19 cellular contexts compared by ENCODE assay signal in genomic region chr19:19239675-19240074, GRCh38. TPM values are rescaled to one million over a fixed set of nuclear protein-coding genes. Genes with fewer than 3 reads are reported as not detected.
DNase-seq lines count a peak whose midpoint lies in the region; ATAC-seq, FAIRE-seq and TF ChIP-seq lines count a peak whose summit lies in the region.
"Had no signal": no experiment of that assay in that cellular context is flagged by ENCODE, and none has a peak within 500 bp of the region (broad histone marks: within the 10 kb centered on the region; RNA-seq: fewer than 3 reads in every experiment).

No MANE protein-coding gene starts in this region.

- peaks cover 47% of the 10 kb centered on the region for H3K27me3 Mint-ChIP-seq in Calu3 (ENCODE audit: unreplicated experiment)

- H3K4me2 ChIP-seq in HepG2 (ENCODE audit: low read depth, low read length): no peak overlapping the region
- H3K4me2 ChIP-seq: A549, GM23338 had no signal

- no peaks in the 10 kb centered on the region for H3K79me2 ChIP-seq in HepG2 (ENCODE audit: insufficient read depth, low read length)

- intact Hi-C loops in HepG2 (cut with micrococcal nuclease; ENCODE audit: unreplicated experiment): no loop called here
- intact Hi-C loops in right lobe of liver (cut with DNase I): no loop called here
- intact Hi-C loops in heart left ventricle (cut with DNase I): no loop called here
- intact Hi-C loops in Calu3 (cut with micrococcal nuclease; ENCODE audit: unreplicated experiment): no loop called here

- no peak overlapping the region for H3K27ac Mint-ChIP-seq in Calu3 (ENCODE audit: unreplicated experiment)
- H3K27ac Mint-ChIP-seq: CD4-positive, alpha-beta T cell; GM23338 had no signal

- POLR2A ChIA-PET in HepG2 (lab: Yijun Ruan, JAX): no interaction called here

- H3K4me1 Mint-ChIP-seq in Calu3 (ENCODE audit: low read depth, unreplicated experiment): no peaks in the 10 kb centered on the region
- H3K4me1 Mint-ChIP-seq: GM23338 had no signal

- no peak for FAIRE-seq in HepG2 (lab: Jason Lieb, UNC)
- FAIRE-seq: A549, H54 had no signal

- in situ Hi-C loops in HepG2 (cut with HindIII; ENCODE audit: extremely low pct_ligation_motif_present, low pct_unique_long_range_greater_than_20kb): no loop called here

- no peaks in the 10 kb centered on the region for H4K20me1 ChIP-seq in HepG2 (ENCODE audit: insufficient read depth, low read length)

- ATAC-seq in HepG2 (no peak), right lobe of liver (no peak), heart left ventricle (no peak)
- ATAC-seq: GM23338 had no signal

- H2AFZ ChIP-seq in HepG2 (ENCODE audit: low read length): no peak overlapping the region
- H2AFZ ChIP-seq: GM23338 had no signal

- DNase-seq in HepG2 (ENCODE audit: low spot score): no peak
- no peak for DNase-seq in right lobe of liver
- DNase-seq in heart left ventricle: no peak
- DNase-seq in Calu3: no peak
- DNase-seq: AML-193; Caco-2; CD4-positive, alpha-beta T cell; DMS153; DMS79; GDM1; HCEC 1CT had no signal

- H3K27me3 ChIP-seq in HepG2 (ENCODE audit: control insufficient read depth in 1 of 2, insufficient read depth in 2 of 2, low read length in 2 of 2): 0 out of 5 replicates have a peak, but pooled peaks cover 0 to 9% of the 10 kb centered on the region in 2 experiments
- no peaks in the 10 kb centered on the region for H3K27me3 ChIP-seq in right lobe of liver
- H3K27me3 ChIP-seq in heart left ventricle: peaks cover 0 to 15% (median 3%) of the 10 kb centered on the region in 9 donors

- CTCF ChIA-PET in HepG2 (lab: Yijun Ruan, JAX; ENCODE audit: low intra/inter-chr PET ratio, low total read pairs) (no interaction called here), Calu3 (lab: Charles Lee) (no interaction called here)

- H3K4me3 ChIP-seq in HepG2 (replicated peaks in 1 of 3; ENCODE audit: insufficient read depth in 1 of 3, low read depth in 2 of 3, low read length in 3 of 3) (no peak overlapping the region), right lobe of liver (no peak overlapping the region), heart left ventricle (no peak overlapping the region)
- H3K4me3 ChIP-seq: A549, GM23338 had no signal

- no peak for TF ChIP-seq POLR2A in HepG2 (IDR thresholded peaks at IDR 0.05; ENCODE audit: insufficient read depth in 1 of 2, low read depth in 2 of 2, low read length in 2 of 2)
- TF ChIP-seq POLR2A in right lobe of liver (IDR thresholded peaks at IDR 0.05): no peak
- no peak for TF ChIP-seq POLR2A in heart left ventricle (IDR thresholded peaks at IDR 0.05)

- H3K27ac ChIP-seq in HepG2 (ENCODE audit: extremely low read length, insufficient read depth, low read length) (no peak overlapping the region), right lobe of liver (no peak overlapping the region), heart left ventricle (no peak overlapping the region)
- H3K27ac ChIP-seq: 22Rv1, A549, C4-2B had no signal

- H3K4me3 Mint-ChIP-seq in Calu3 (ENCODE audit: low read depth, unreplicated experiment): no peak overlapping the region
- H3K4me3 Mint-ChIP-seq: CD4-positive, alpha-beta T cell; GM23338 had no signal

- TF ChIP-seq CTCF in HepG2 (CRISPR knock-in tag; IDR thresholded peaks at IDR 0.05) (no peak), right lobe of liver (IDR thresholded peaks at IDR 0.05) (no peak), heart left ventricle (IDR thresholded peaks at IDR 0.05) (no peak), Calu3 (IDR thresholded peaks at IDR 0.05; ENCODE audit: unreplicated experiment) (no peak)

- no TSS peak for BruUV-seq in HepG2 (replicated peaks; lab: Mats Ljungman, UMichigan)
- no TSS peak for BruUV-seq in Calu3 (replicated peaks; lab: Mats Ljungman, UMichigan)

- H3K36me3 Mint-ChIP-seq in Calu3 (ENCODE audit: insufficient read depth, unreplicated experiment): no peaks in the 10 kb centered on the region

- no peaks in the 10 kb centered on the region for H3K36me3 ChIP-seq in HepG2 (replicated peaks in 1 of 2; ENCODE audit: control insufficient read depth in 1 of 2, insufficient read depth in 2 of 2, low read length in 2 of 2)
- no peaks in the 10 kb centered on the region for H3K36me3 ChIP-seq in right lobe of liver
- no peaks in the 10 kb centered on the region for H3K36me3 ChIP-seq in heart left ventricle

- H3K9me3 ChIP-seq in HepG2 (ENCODE audit: low read length) (peaks cover 2% of the 10 kb centered on the region; the same call in 1 of the 2 replicates), right lobe of liver (no peaks in the 10 kb centered on the region), heart left ventricle (peaks cover 0 to 19% (median 10%) of the 10 kb centered on the region in 12 donors)
- H3K9me3 ChIP-seq: Caco-2 had no signal

- no peak overlapping the region for H3K9ac ChIP-seq in HepG2 (ENCODE audit: insufficient read depth, low read depth, low read length)

- TF ChIP-seq EP300 in HepG2 (IDR thresholded peaks at IDR 0.05; ENCODE audit: low read depth in 2 of 2, low read length in 2 of 2): no peak
- TF ChIP-seq EP300 in HepG2 (CRISPR knock-in tag; IDR thresholded peaks at IDR 0.05; ENCODE audit: borderline replicate concordance): no peak

- H3K9me3 Mint-ChIP-seq in Calu3 (ENCODE audit: low read depth, unreplicated experiment): no peaks in the 10 kb centered on the region

- TF ChIP-seq RAD21 in HepG2 (CRISPR knock-in tag; IDR thresholded peaks at IDR 0.05): no peak

- H3K4me1 ChIP-seq in HepG2 (ENCODE audit: insufficient read depth, low read length) (no peaks in the 10 kb centered on the region), right lobe of liver (no peaks in the 10 kb centered on the region), heart left ventricle (no peaks in the 10 kb centered on the region)
- H3K4me1 ChIP-seq: A549, Caco-2 had no signal

RNA-seq across cellular contexts. Expression of gene NCAN, which starts 27.9 kb away (rescaled TPM):
- not detected in 2 replicates for total RNA-seq in HepG2 (2016; rRNA removed; fragmentation: Illumina TruSeq; extraction: Trizol)
- not detected in 2 replicates for total RNA-seq in HepG2 (2016; cell fraction: cytosol; rRNA removed; fragmentation: Illumina TruSeq; extraction: Trizol; ENCODE audit: low read depth)
- total RNA-seq in HepG2 (2016; cell fraction: insoluble cytoplasmic fraction; rRNA removed; fragmentation: Illumina TruSeq; extraction: Trizol): 0.06 TPM in 1 of 2 replicates, not detected in the other
- total RNA-seq in HepG2 (2016; cell fraction: membrane; rRNA removed; fragmentation: Illumina TruSeq; extraction: Trizol): not detected in 2 replicates
- not detected in 2 replicates for total RNA-seq in HepG2 (2016; cell fraction: nucleus; rRNA removed; fragmentation: Illumina TruSeq; extraction: Trizol)
- 0.05 TPM in 1 of 2 replicates, not detected in the other for polyA plus RNA-seq in HepG2 (2011; rRNA removed)
- polyA plus RNA-seq in HepG2 (2011; cell fraction: cytosol; rRNA removed): 0.03 TPM in 2 replicates
- 0.03 and 0.05 TPM in 2 replicates for polyA plus RNA-seq in HepG2 (2011; cell fraction: nucleus; rRNA removed)
- 0.04 TPM in 1 of 2 replicates, not detected in the other for polyA plus RNA-seq in HepG2 (2012)
- polyA plus RNA-seq in HepG2 (2016; cell fraction: cytosol; fragmentation: Illumina TruSeq; extraction: Trizol; ENCODE audit: low read depth): not detected in 2 replicates
- polyA plus RNA-seq in HepG2 (2016; cell fraction: insoluble cytoplasmic fraction; fragmentation: Illumina TruSeq; extraction: Trizol; ENCODE audit: low read depth): 0.05 TPM in 1 of 2 replicates, not detected in the other
- not detected in 2 replicates for polyA plus RNA-seq in HepG2 (2016; cell fraction: membrane; fragmentation: Illumina TruSeq; extraction: Trizol; ENCODE audit: low read depth)
- polyA plus RNA-seq in HepG2 (2016; cell fraction: nucleus; fragmentation: Illumina TruSeq; extraction: Trizol; ENCODE audit: insufficient read depth, low read depth): 0.19 TPM in 1 of 2 replicates, not detected in the other
- 0.09 TPM in 1 of 2 replicates, not detected in the other for polyA minus RNA-seq in HepG2 (2011; rRNA and poly(A)+ RNA removed; ENCODE audit: low replicate concordance)
- polyA minus RNA-seq in HepG2 (2011; cell fraction: cytosol; rRNA and poly(A)+ RNA removed): not detected in 2 replicates
- polyA minus RNA-seq in HepG2 (2011; cell fraction: nucleus; rRNA and poly(A)+ RNA removed): 0.12 TPM in 1 of 2 replicates, not detected in the other
- total RNA-seq in right lobe of liver: under 1 TPM in 4 of 6 experiments, not detected in 2; 0.04 to 0.07 (median 0.06) TPM
- not detected for total RNA-seq in heart left ventricle
- polyA plus RNA-seq in heart left ventricle: not detected
- total RNA-seq in Calu3 (2022): not detected in 2 replicates
- total RNA-seq: Caco-2; CD4-positive, alpha-beta T cell; Daoy; HT-29 had no signal
- polyA plus RNA-seq: BJ had no signal

RNA-seq across cellular contexts. Expression of gene TM6SF2, which starts 33.4 kb away (rescaled TPM):
- total RNA-seq in HepG2 (2016; rRNA removed; fragmentation: Illumina TruSeq; extraction: Trizol) (0.53 and 1.1 TPM in 2 replicates), right lobe of liver (10 to 100 TPM; 10.9 to 64.1 (median 25.3) TPM), heart left ventricle (1 to 10 TPM in 2 of 9 donors, under 1 TPM in 6, not detected in 1; 0.38 to 1.4 (median 0.65) TPM), Calu3 (2022) (not detected in 2 replicates)
- 0.35 TPM in 1 of 2 replicates, not detected in the other for total RNA-seq in HepG2 (2016; cell fraction: cytosol; rRNA removed; fragmentation: Illumina TruSeq; extraction: Trizol; ENCODE audit: low read depth)
- 0.52 and 1.7 TPM in 2 replicates for total RNA-seq in HepG2 (2016; cell fraction: insoluble cytoplasmic fraction; rRNA removed; fragmentation: Illumina TruSeq; extraction: Trizol)
- total RNA-seq in HepG2 (2016; cell fraction: membrane; rRNA removed; fragmentation: Illumina TruSeq; extraction: Trizol): 0.83 and 1.2 TPM in 2 replicates
- 1.3 and 3.3 TPM in 2 replicates for total RNA-seq in HepG2 (2016; cell fraction: nucleus; rRNA removed; fragmentation: Illumina TruSeq; extraction: Trizol)
- polyA plus RNA-seq in HepG2 (2011; rRNA removed) (2.5 and 4.4 TPM in 2 replicates), heart left ventricle (under 1 TPM; 0.04 to 0.19 TPM)
- polyA plus RNA-seq in HepG2 (2011; cell fraction: cytosol; rRNA removed): 1.8 and 2.5 TPM in 2 replicates
- 22.0 and 25.8 TPM in 2 replicates for polyA plus RNA-seq in HepG2 (2011; cell fraction: nucleus; rRNA removed)
- polyA plus RNA-seq in HepG2 (2012): 0.72 and 2.5 TPM in 2 replicates
- 0.96 and 1.4 TPM in 2 replicates for polyA plus RNA-seq in HepG2 (2016; cell fraction: cytosol; fragmentation: Illumina TruSeq; extraction: Trizol; ENCODE audit: low read depth)
- 0.32 and 1.1 TPM in 2 replicates for polyA plus RNA-seq in HepG2 (2016; cell fraction: insoluble cytoplasmic fraction; fragmentation: Illumina TruSeq; extraction: Trizol; ENCODE audit: low read depth)
- polyA plus RNA-seq in HepG2 (2016; cell fraction: membrane; fragmentation: Illumina TruSeq; extraction: Trizol; ENCODE audit: low read depth): 0.78 and 1.2 TPM in 2 replicates
- 5.7 and 6.4 TPM in 2 replicates for polyA plus RNA-seq in HepG2 (2016; cell fraction: nucleus; fragmentation: Illumina TruSeq; extraction: Trizol; ENCODE audit: insufficient read depth, low read depth)
- 3.3 TPM in 1 of 2 replicates, not detected in the other for polyA minus RNA-seq in HepG2 (2011; rRNA and poly(A)+ RNA removed; ENCODE audit: low replicate concordance)
- polyA minus RNA-seq in HepG2 (2011; cell fraction: cytosol; rRNA and poly(A)+ RNA removed): 1.1 TPM in 2 replicates
- polyA minus RNA-seq in HepG2 (2011; cell fraction: nucleus; rRNA and poly(A)+ RNA removed): 2.8 and 4.1 TPM in 2 replicates
- total RNA-seq: CD4-positive, alpha-beta T cell; Daoy; HT-29 had no signal

RNA-seq across cellular contexts. Expression of gene NR2C2AP, which starts 36.5 kb away (rescaled TPM):
- total RNA-seq in HepG2 (2016; rRNA removed; fragmentation: Illumina TruSeq; extraction: Trizol) (25.5 and 26.8 TPM in 2 replicates), right lobe of liver (10 to 100 TPM in 1 of 6 experiments, 1 to 10 TPM in 5; 2.6 to 11.3 (median 5.4) TPM), heart left ventricle (10 to 100 TPM in 2 of 9 donors, 1 to 10 TPM in 7; 2.6 to 13.1 (median 5.7) TPM), Calu3 (2022) (20.6 and 23.2 TPM in 2 replicates)
- total RNA-seq in HepG2 (2016; cell fraction: cytosol; rRNA removed; fragmentation: Illumina TruSeq; extraction: Trizol; ENCODE audit: low read depth): 14.8 and 22.9 TPM in 2 replicates
- 23.5 and 26.0 TPM in 2 replicates for total RNA-seq in HepG2 (2016; cell fraction: insoluble cytoplasmic fraction; rRNA removed; fragmentation: Illumina TruSeq; extraction: Trizol)
- 19.1 and 21.5 TPM in 2 replicates for total RNA-seq in HepG2 (2016; cell fraction: membrane; rRNA removed; fragmentation: Illumina TruSeq; extraction: Trizol)
- total RNA-seq in HepG2 (2016; cell fraction: nucleus; rRNA removed; fragmentation: Illumina TruSeq; extraction: Trizol): 19.4 and 19.6 TPM in 2 replicates
- polyA plus RNA-seq in HepG2 (2011; rRNA removed) (12.2 and 13.8 TPM in 2 replicates), heart left ventricle (10 to 100 TPM in 1 of 2 donors, 1 to 10 TPM in 1; 6.7 to 26.2 TPM)
- polyA plus RNA-seq in HepG2 (2011; cell fraction: cytosol; rRNA removed): 10.6 and 11.8 TPM in 2 replicates
- polyA plus RNA-seq in HepG2 (2011; cell fraction: nucleus; rRNA removed): 17.7 and 18.2 TPM in 2 replicates
- polyA plus RNA-seq in HepG2 (2012): 9.3 and 13.3 TPM in 2 replicates
- polyA plus RNA-seq in HepG2 (2016; cell fraction: cytosol; fragmentation: Illumina TruSeq; extraction: Trizol; ENCODE audit: low read depth): 5.7 and 6.8 TPM in 2 replicates
- polyA plus RNA-seq in HepG2 (2016; cell fraction: insoluble cytoplasmic fraction; fragmentation: Illumina TruSeq; extraction: Trizol; ENCODE audit: low read depth): 19.7 and 21.9 TPM in 2 replicates
- polyA plus RNA-seq in HepG2 (2016; cell fraction: membrane; fragmentation: Illumina TruSeq; extraction: Trizol; ENCODE audit: low read depth): 7.9 and 11.8 TPM in 2 replicates
- 34.7 and 38.0 TPM in 2 replicates for polyA plus RNA-seq in HepG2 (2016; cell fraction: nucleus; fragmentation: Illumina TruSeq; extraction: Trizol; ENCODE audit: insufficient read depth, low read depth)
- 7.3 and 22.9 TPM in 2 replicates for polyA minus RNA-seq in HepG2 (2011; rRNA and poly(A)+ RNA removed; ENCODE audit: low replicate concordance)
- polyA minus RNA-seq in HepG2 (2011; cell fraction: cytosol; rRNA and poly(A)+ RNA removed): 3.9 and 4.2 TPM in 2 replicates
- 3.6 and 4.0 TPM in 2 replicates for polyA minus RNA-seq in HepG2 (2011; cell fraction: nucleus; rRNA and poly(A)+ RNA removed)

RNA-seq across cellular contexts. Expression of gene RFXANK, which starts 47.6 kb away (rescaled TPM):
- 80.7 and 83.1 TPM in 2 replicates for total RNA-seq in HepG2 (2016; rRNA removed; fragmentation: Illumina TruSeq; extraction: Trizol)
- 25.6 and 30.2 TPM in 2 replicates for total RNA-seq in HepG2 (2016; cell fraction: cytosol; rRNA removed; fragmentation: Illumina TruSeq; extraction: Trizol; ENCODE audit: low read depth)
- total RNA-seq in HepG2 (2016; cell fraction: insoluble cytoplasmic fraction; rRNA removed; fragmentation: Illumina TruSeq; extraction: Trizol): 80.2 and 88.4 TPM in 2 replicates
- total RNA-seq in HepG2 (2016; cell fraction: membrane; rRNA removed; fragmentation: Illumina TruSeq; extraction: Trizol): 35.6 and 40.8 TPM in 2 replicates
- total RNA-seq in HepG2 (2016; cell fraction: nucleus; rRNA removed; fragmentation: Illumina TruSeq; extraction: Trizol): 38.1 and 49.9 TPM in 2 replicates
- polyA plus RNA-seq in HepG2 (2011; rRNA removed): 49.9 and 56.1 TPM in 2 replicates
- polyA plus RNA-seq in HepG2 (2011; cell fraction: cytosol; rRNA removed): 34.1 and 52.6 TPM in 2 replicates
- polyA plus RNA-seq in HepG2 (2011; cell fraction: nucleus; rRNA removed): 142 and 154 TPM in 2 replicates
- 34.7 and 59.7 TPM in 2 replicates for polyA plus RNA-seq in HepG2 (2012)
- polyA plus RNA-seq in HepG2 (2016; cell fraction: cytosol; fragmentation: Illumina TruSeq; extraction: Trizol; ENCODE audit: low read depth): 20.9 and 21.7 TPM in 2 replicates
- 76.4 and 82.0 TPM in 2 replicates for polyA plus RNA-seq in HepG2 (2016; cell fraction: insoluble cytoplasmic fraction; fragmentation: Illumina TruSeq; extraction: Trizol; ENCODE audit: low read depth)
- 22.9 and 31.4 TPM in 2 replicates for polyA plus RNA-seq in HepG2 (2016; cell fraction: membrane; fragmentation: Illumina TruSeq; extraction: Trizol; ENCODE audit: low read depth)
- 69.3 and 92.4 TPM in 2 replicates for polyA plus RNA-seq in HepG2 (2016; cell fraction: nucleus; fragmentation: Illumina TruSeq; extraction: Trizol; ENCODE audit: insufficient read depth, low read depth)
- 45.6 and 94.4 TPM in 2 replicates for polyA minus RNA-seq in HepG2 (2011; rRNA and poly(A)+ RNA removed; ENCODE audit: low replicate concordance)
- polyA minus RNA-seq in HepG2 (2011; cell fraction: cytosol; rRNA and poly(A)+ RNA removed): 17.8 and 18.0 TPM in 2 replicates
- 29.1 and 32.6 TPM in 2 replicates for polyA minus RNA-seq in HepG2 (2011; cell fraction: nucleus; rRNA and poly(A)+ RNA removed)
- 10 to 100 TPM; 13.8 to 21.2 (median 17.3) TPM for total RNA-seq in right lobe of liver
- total RNA-seq in heart left ventricle: 10 to 100 TPM; 26.5 to 45.7 (median 39.5) TPM
- 10 to 100 TPM; 55.2 to 71.9 TPM for polyA plus RNA-seq in heart left ventricle
- total RNA-seq in Calu3 (2022): 63.2 and 66.5 TPM in 2 replicates

RNA-seq across cellular contexts. Expression of gene BORCS8, which starts 47.7 kb away (rescaled TPM):
- total RNA-seq in HepG2 (2016; rRNA removed; fragmentation: Illumina TruSeq; extraction: Trizol) (13.3 and 16.8 TPM in 2 replicates), right lobe of liver (10 to 100 TPM in 3 of 6 experiments, 1 to 10 TPM in 3; 6.0 to 12.2 (median 9.8) TPM), heart left ventricle (10 to 100 TPM; 14.4 to 28.9 (median 22.7) TPM), Calu3 (2022) (24.0 and 26.3 TPM in 2 replicates)
- 5.8 and 6.2 TPM in 2 replicates for total RNA-seq in HepG2 (2016; cell fraction: cytosol; rRNA removed; fragmentation: Illumina TruSeq; extraction: Trizol; ENCODE audit: low read depth)
- 10.7 and 12.4 TPM in 2 replicates for total RNA-seq in HepG2 (2016; cell fraction: insoluble cytoplasmic fraction; rRNA removed; fragmentation: Illumina TruSeq; extraction: Trizol)
- 9.4 and 12.2 TPM in 2 replicates for total RNA-seq in HepG2 (2016; cell fraction: membrane; rRNA removed; fragmentation: Illumina TruSeq; extraction: Trizol)
- 7.5 TPM in 2 replicates for total RNA-seq in HepG2 (2016; cell fraction: nucleus; rRNA removed; fragmentation: Illumina TruSeq; extraction: Trizol)
- polyA plus RNA-seq in HepG2 (2011; rRNA removed) (9.6 and 9.9 TPM in 2 replicates), heart left ventricle (10 to 100 TPM; 19.6 to 23.4 TPM)
- 5.5 and 9.4 TPM in 2 replicates for polyA plus RNA-seq in HepG2 (2011; cell fraction: cytosol; rRNA removed)
- 19.1 and 20.9 TPM in 2 replicates for polyA plus RNA-seq in HepG2 (2011; cell fraction: nucleus; rRNA removed)
- 5.3 and 5.7 TPM in 2 replicates for polyA plus RNA-seq in HepG2 (2012)
- polyA plus RNA-seq in HepG2 (2016; cell fraction: cytosol; fragmentation: Illumina TruSeq; extraction: Trizol; ENCODE audit: low read depth): 6.8 and 7.0 TPM in 2 replicates
- polyA plus RNA-seq in HepG2 (2016; cell fraction: insoluble cytoplasmic fraction; fragmentation: Illumina TruSeq; extraction: Trizol; ENCODE audit: low read depth): 16.4 and 17.7 TPM in 2 replicates
- 10.7 and 11.7 TPM in 2 replicates for polyA plus RNA-seq in HepG2 (2016; cell fraction: membrane; fragmentation: Illumina TruSeq; extraction: Trizol; ENCODE audit: low read depth)
- 17.6 and 20.8 TPM in 2 replicates for polyA plus RNA-seq in HepG2 (2016; cell fraction: nucleus; fragmentation: Illumina TruSeq; extraction: Trizol; ENCODE audit: insufficient read depth, low read depth)
- 13.1 and 33.4 TPM in 2 replicates for polyA minus RNA-seq in HepG2 (2011; rRNA and poly(A)+ RNA removed; ENCODE audit: low replicate concordance)
- 2.3 and 3.9 TPM in 2 replicates for polyA minus RNA-seq in HepG2 (2011; cell fraction: cytosol; rRNA and poly(A)+ RNA removed)
- polyA minus RNA-seq in HepG2 (2011; cell fraction: nucleus; rRNA and poly(A)+ RNA removed): 6.1 and 9.5 TPM in 2 replicates
